Comparison of ENCODE assay signal across 23 cellular contexts in genomic region chr12:67339530-67339929, GRCh38.
"Had no signal": no experiment of that assay in that cellular context is flagged by ENCODE, and none has a peak within 500 bp of the region (broad histone marks: within the 10 kb centered on the region; RNA-seq: fewer than 3 reads in every experiment).

No MANE protein-coding gene starts in this region.

- H3K36me3 ChIP-seq: gastroesophageal sphincter, heart left ventricle, left lung, lower lobe of right lung had no signal

- ATAC-seq: esophagus mucosa; foreskin keratinocyte; gastroesophageal sphincter; heart left ventricle; left cardiac atrium; left lung; left ventricle myocardium superior; lower lobe of right lung; naive thymus-derived CD4-positive, alpha-beta T cell had no signal

- H3K79me2 ChIP-seq: hepatocyte had no signal

- FAIRE-seq: endometrium had no signal

- DNase-seq: dermis blood vessel endothelial cell; dorsolateral prefrontal cortex; effector CD4-positive, alpha-beta T cell; effector memory CD4-positive, alpha-beta T cell; erythroblast; foreskin keratinocyte; heart left ventricle; hypothalamus; immature natural killer cell; islet precursor cell; left cardiac atrium; left lung; left ventricle myocardium superior; lower lobe of right lung; mesendoderm; midbrain; naive thymus-derived CD4-positive, alpha-beta T cell had no signal

- H3K4me3 ChIP-seq: coronary artery, dorsolateral prefrontal cortex, gastroesophageal sphincter, heart left ventricle, hepatocyte, left lung, lower lobe of right lung had no signal

- H2AFZ ChIP-seq: hepatocyte had no signal

- H3K4me1 ChIP-seq: foreskin keratinocyte, gastroesophageal sphincter, heart left ventricle, left lung, lower lobe of right lung had no signal

- H3K27me3 ChIP-seq: dorsolateral prefrontal cortex, foreskin keratinocyte, gastroesophageal sphincter, heart left ventricle, hepatocyte, left lung had no signal

- H3K27ac ChIP-seq: coronary artery, dorsolateral prefrontal cortex, epithelial cell of prostate, gastroesophageal sphincter, heart left ventricle, hepatocyte, left lung, lower lobe of right lung had no signal

- H3K4me2 ChIP-seq: hepatocyte had no signal
